Comparison of ENCODE assay signal across 1 cellular context in genomic region chr10:63273575-63273974, GRCh38.
TF ChIP-seq lines count a peak whose summit lies in the region.

No MANE protein-coding gene starts in this region.

TF ChIP-seq in GM12878, 131 proteins besides CTCF, POLR2A, EP300 and RAD21 (continued from another document):
- TF ChIP-seq NBN (IDR thresholded peaks at IDR 0.05) (no peak), MXI1 (IDR thresholded peaks at IDR 0.05; ENCODE audit: low read depth, low read length) (no peak), ZBED1 (IDR thresholded peaks at IDR 0.05; ENCODE audit: borderline replicate concordance) (no peak)
